11 cellular contexts compared by ENCODE assay signal in genomic region chr14:36383674-36384421, GRCh38.
DNase-seq lines count a peak whose midpoint lies in the region; ATAC-seq and TF ChIP-seq lines count a peak whose summit lies in the region.
"Had no signal": no experiment of that assay in that cellular context is flagged by ENCODE, and none has a peak within 500 bp of the region (broad histone marks: within the 10 kb centered on the region; RNA-seq: fewer than 3 reads in every experiment).

No MANE protein-coding gene starts in this region.

- POLR2A ChIA-PET in PC-3 (lab: Charles Lee; ENCODE audit: unreplicated experiment) (no interaction called here), Caco-2 (lab: Charles Lee) (no interaction called here)

- no peaks in the 10 kb centered on the region for H3K4me1 ChIP-seq in lower lobe of right lung
- peaks cover 5 to 19% of the 10 kb centered on the region in 2 donors for H3K4me1 ChIP-seq in thoracic aorta (ENCODE audit: control insufficient read depth in 1 of 2, low read depth in 2 of 2)
- no peaks in the 10 kb centered on the region for H3K4me1 ChIP-seq in PC-3 (ENCODE audit: insufficient read depth, low read length)
- no peaks in the 10 kb centered on the region for H3K4me1 ChIP-seq in Caco-2

- no peaks in the 10 kb centered on the region for H3F3A ChIP-seq in PC-3 (ENCODE audit: low read length, unreplicated experiment)

- H3K4me3 ChIP-seq in lower lobe of right lung (no peak overlapping the region), thoracic aorta (no peak overlapping the region), PC-3 (ENCODE audit: low read length) (no peak overlapping the region), Caco-2 (ENCODE audit: low read depth, low read length) (no peak overlapping the region)

- no peaks in the 10 kb centered on the region for H3K9me3 Mint-ChIP-seq in Caco-2 (ENCODE audit: unreplicated experiment)

- intact Hi-C loops in lower lobe of right lung (cut with DNase I) = no loop called here
- intact Hi-C loops in PC-3 (cut with micrococcal nuclease) = no loop called here
- intact Hi-C loops in Caco-2 (cut with micrococcal nuclease; ENCODE audit: unreplicated experiment) = no loop called here

- H3K4me1 Mint-ChIP-seq in Caco-2 (ENCODE audit: low read depth, unreplicated experiment) = no peaks in the 10 kb centered on the region
- H3K4me1 Mint-ChIP-seq: naive thymus-derived CD4-positive, alpha-beta T cell had no signal

- H3K36me3 Mint-ChIP-seq in Caco-2 (ENCODE audit: insufficient read depth, unreplicated experiment) = no peaks in the 10 kb centered on the region
- H3K36me3 Mint-ChIP-seq: naive thymus-derived CD4-positive, alpha-beta T cell had no signal

- peak overlapping the region; percentile 73 for H3K27ac ChIP-seq in lower lobe of right lung
- peak overlapping the region; percentile 80 to 81 for H3K27ac ChIP-seq in thoracic aorta
- H3K27ac ChIP-seq in PC-3 (ENCODE audit: low read length) = no peak overlapping the region

- BruUV-seq in PC-3 (replicated peaks; lab: Mats Ljungman, UMichigan) (no TSS peak), Caco-2 (replicated peaks; lab: Mats Ljungman, UMichigan) (no TSS peak)

- peak; percentile 66 for ATAC-seq in esophagus mucosa
- peak; percentile 95 for ATAC-seq in lower lobe of right lung
- peak; percentile 93 for ATAC-seq in thoracic aorta (ENCODE audit: insufficient number of reproducible peaks, low FRiP score, low read depth)
- ATAC-seq in GM18909 (IDR thresholded peaks at IDR 0.05; ENCODE audit: poor library complexity, unreplicated experiment) = no peak
- no peak for ATAC-seq in PC-3
- ATAC-seq in GM21515 (IDR thresholded peaks at IDR 0.05; ENCODE audit: unreplicated experiment) = no peak
- ATAC-seq: naive thymus-derived CD4-positive, alpha-beta T cell had no signal

- no peaks in the 10 kb centered on the region for H3K27me3 ChIP-seq in lower lobe of right lung (ENCODE audit: low read depth)
- H3K27me3 ChIP-seq in thoracic aorta (replicated peaks; ENCODE audit: insufficient read depth) = no peaks in the 10 kb centered on the region
- H3K27me3 ChIP-seq in PC-3 (ENCODE audit: low read length) = peaks cover 23% of the 10 kb centered on the region; the same call in 1 of the 2 replicates
- H3K27me3 ChIP-seq in Caco-2 (replicated peaks; ENCODE audit: control insufficient read depth, insufficient read depth, low read length) = no peaks in the 10 kb centered on the region

- H3K27ac Mint-ChIP-seq in Caco-2 (ENCODE audit: unreplicated experiment) = no peak overlapping the region
- H3K27ac Mint-ChIP-seq: naive thymus-derived CD4-positive, alpha-beta T cell had no signal

- no peak overlapping the region for H3K9ac ChIP-seq in PC-3 (ENCODE audit: low read length)

- H3K27me3 Mint-ChIP-seq in Caco-2 (ENCODE audit: insufficient read depth, unreplicated experiment) = no peaks in the 10 kb centered on the region

- no peak overlapping the region for H2AFZ ChIP-seq in PC-3 (ENCODE audit: low read length)

- TF ChIP-seq CTCF in lower lobe of right lung (IDR thresholded peaks at IDR 0.05) (no peak), thoracic aorta (IDR thresholded peaks at IDR 0.05) (no peak), PC-3 (conservative IDR thresholded peaks at IDR 0.05; ENCODE audit: low read depth, low read length) (no peak), Caco-2 (IDR thresholded peaks at IDR 0.05; ENCODE audit: insufficient read depth in 1 of 2, low read depth in 1 of 2, low read length in 1 of 2, severe bottlenecking in 1 of 2, unreplicated experiment in 1 of 2) (no peak)

- no peak overlapping the region for H3K4me3 Mint-ChIP-seq in Caco-2 (ENCODE audit: unreplicated experiment)
- H3K4me3 Mint-ChIP-seq: naive thymus-derived CD4-positive, alpha-beta T cell had no signal

- CTCF ChIA-PET in PC-3 (lab: Charles Lee) = no interaction called here
- CTCF ChIA-PET in Caco-2 (lab: Charles Lee) = no interaction called here

- H3K9me3 ChIP-seq in lower lobe of right lung (no peaks in the 10 kb centered on the region), thoracic aorta (no peaks in the 10 kb centered on the region), PC-3 (ENCODE audit: low read length) (no peaks in the 10 kb centered on the region), Caco-2 (no peaks in the 10 kb centered on the region)

- no peak overlapping the region for H3K4me2 ChIP-seq in PC-3 (ENCODE audit: low read length)

- no peaks in the 10 kb centered on the region for H3K9me2 ChIP-seq in PC-3 (replicated peaks; ENCODE audit: low read length)

- no peaks in the 10 kb centered on the region for H4K20me1 ChIP-seq in PC-3 (ENCODE audit: low read length)

- no peaks in the 10 kb centered on the region for H3K79me2 ChIP-seq in PC-3 (ENCODE audit: low read length)

- DNase-seq in NCI-H2029 treated with DMSO at 0.1 percent for 48 hours (lab: John Stamatoyannopoulos, UW) = peak; percentile 81
- peak; percentile 71 for DNase-seq in lower lobe of right lung
- peak; percentile 44 for DNase-seq in thoracic aorta (ENCODE audit: low spot score)
- DNase-seq in PC-3 = no peak
- no peak for DNase-seq in Caco-2
- DNase-seq: activated CD4-positive, alpha-beta T cell treated with anti-CD3 and anti-CD28 coated beads, Interleukin-2, amount 50 U/mL, for 4 hours; activated naive CD4-positive, alpha-beta T cell treated with anti-CD3 and anti-CD28 coated beads, Interleukin-2, amount 50 U/mL, for 16 hours; naive thymus-derived CD4-positive, alpha-beta T cell had no signal

- H3K36me3 ChIP-seq in lower lobe of right lung (no peaks in the 10 kb centered on the region), thoracic aorta (no peaks in the 10 kb centered on the region), PC-3 (ENCODE audit: low read depth, low read length) (no peaks in the 10 kb centered on the region), Caco-2 (ENCODE audit: control insufficient read depth, insufficient read depth, low read length) (no peaks in the 10 kb centered on the region)

Comparison
In these comparisons a context has a peak if more than half of its experiments do, and no peak if none do; other contexts are left out.
1. DNase-seq: peak in NCI-H2029 treated with DMSO at 0.1 percent for 48 hours (single experiment), lower lobe of right lung (single experiment) and thoracic aorta (single experiment); none in PC-3 (single experiment) and Caco-2 (0 of 2).
2. ATAC-seq: peak in esophagus mucosa (single experiment), lower lobe of right lung (2 of 2) and thoracic aorta (single experiment); none in GM18909 (single experiment), PC-3 (single experiment) and GM21515 (single experiment).